ENCODE assay signal across 25 cellular contexts in genomic region chr19:11252665-11253355, GRCh38. TPM values are rescaled to one million over a fixed set of nuclear protein-coding genes. Genes with fewer than 3 reads are reported as not detected.
A peak's percentile ranks its signal among the peaks of the same experiment; 100 is the strongest.
DNase-seq lines count a peak whose midpoint lies in the region; ATAC-seq, FAIRE-seq and TF ChIP-seq lines count a peak whose summit lies in the region.
"Had no signal": no experiment of that assay in that cellular context is flagged by ENCODE, and none has a peak within 500 bp of the region (broad histone marks: within the 10 kb centered on the region; RNA-seq: fewer than 3 reads in every experiment).

No MANE protein-coding gene starts in this region.

- peaks cover 3% of the 10 kb centered on the region for H3K4me1 Mint-ChIP-seq in astrocyte (ENCODE audit: low read depth, unreplicated experiment)
- H3K4me1 Mint-ChIP-seq: activated naive CD8-positive, alpha-beta T cell treated with anti-CD3 and anti-CD28 coated beads, Interleukin-2, amount 50 U/mL, for 24 hours; CD4-positive, CD25-positive, alpha-beta regulatory T cell had no signal

- H4K8ac ChIP-seq in neuronal stem cell (ENCODE audit: low read depth, low read length): no peak overlapping the region

- H3K9ac ChIP-seq in astrocyte (ENCODE audit: low read length): no peak overlapping the region
- H3K9ac ChIP-seq in neuronal stem cell (ENCODE audit: low read depth, low read length, poor library complexity): no peak overlapping the region
- H3K9ac ChIP-seq: SK-N-SH had no signal

- H3K79me2 ChIP-seq in astrocyte (ENCODE audit: insufficient read depth, low read length): no peaks in the 10 kb centered on the region

- no peak overlapping the region for H2BK120ac ChIP-seq in neuronal stem cell (ENCODE audit: low read depth, low read length)

- H3K9me3 Mint-ChIP-seq in astrocyte (ENCODE audit: unreplicated experiment): no peaks in the 10 kb centered on the region
- H3K9me3 Mint-ChIP-seq: activated naive CD8-positive, alpha-beta T cell treated with anti-CD3 and anti-CD28 coated beads, Interleukin-2, amount 50 U/mL, for 24 hours; brain; CD4-positive, CD25-positive, alpha-beta regulatory T cell; H9; T-helper 2 cell treated with Interferon-gamma antibody and Interleukin-4, amounts not matched to agents 5 μg/mL and 100 μg/mL, for 36 hours had no signal

- no peak for ATAC-seq in HG02588 (IDR thresholded peaks at IDR 0.05; ENCODE audit: unreplicated experiment)
- ATAC-seq: activated naive CD8-positive, alpha-beta T cell treated with anti-CD3 and anti-CD28 coated beads, Interleukin-2, amount 50 U/mL, for 24 hours; left colon had no signal

- H4K91ac ChIP-seq in neuronal stem cell (ENCODE audit: low read depth, low read length, poor library complexity): no peak overlapping the region

- peak overlapping the region; percentile 53 for H2BK5ac ChIP-seq in neuronal stem cell (ENCODE audit: low read length)

- peaks cover 1% of the 10 kb centered on the region for H3K36me3 ChIP-seq in astrocyte (ENCODE audit: insufficient read depth, low read length)
- peaks cover 17% of the 10 kb centered on the region for H3K36me3 ChIP-seq in right atrium auricular region
- peaks cover 9 to 49% of the 10 kb centered on the region in 2 donors for H3K36me3 ChIP-seq in neuronal stem cell (replicated peaks in 1 of 2; ENCODE audit: control insufficient read depth in 2 of 2, insufficient read depth in 2 of 2, low read length in 2 of 2)
- peaks cover 36 to 39% of the 10 kb centered on the region in 2 donors for H3K36me3 ChIP-seq in thyroid gland

- intact Hi-C loops in thyroid gland (cut with DNase I): no loop called here

- H3K36me3 Mint-ChIP-seq in astrocyte (ENCODE audit: low read depth, unreplicated experiment): peaks cover 21% of the 10 kb centered on the region
- H3K36me3 Mint-ChIP-seq: CD4-positive, CD25-positive, alpha-beta regulatory T cell had no signal

- TF ChIP-seq POLR2A in thyroid gland (IDR thresholded peaks at IDR 0.05): no peak

- H3K4me3 ChIP-seq in astrocyte (ENCODE audit: insufficient read depth, low read depth, low read length): no peak overlapping the region
- no peak overlapping the region for H3K4me3 ChIP-seq in right atrium auricular region
- no peak overlapping the region for H3K4me3 ChIP-seq in neuronal stem cell (ENCODE audit: low read length in 2 of 2)
- H3K4me3 ChIP-seq in thyroid gland (replicated peaks in 1 of 3): no peak overlapping the region

- no peak overlapping the region for H3K4ac ChIP-seq in neuronal stem cell (ENCODE audit: low read length)

- H3K18ac ChIP-seq in neuronal stem cell (ENCODE audit: low read length): no peak overlapping the region

- H2BK15ac ChIP-seq in neuronal stem cell (ENCODE audit: low read length): no peak overlapping the region

- H2AK5ac ChIP-seq in neuronal stem cell (ENCODE audit: low read depth, low read length): no peak overlapping the region

- no CpG with 5 or more reads among the region's 19 CpGs for WGBS in neuronal stem cell (ENCODE audit: extremely low coverage in 2 of 2, insufficient read length in 2 of 2, insufficient replicate concordance in 1 of 2), 2 donors
- WGBS in thyroid gland, 2 donors: 69 to 83% methylated on average over 13 to 19 of the region's 19 CpGs

- H3K27ac ChIP-seq in astrocyte (ENCODE audit: low read depth, low read length) (no peak overlapping the region), right atrium auricular region (peak overlapping the region; percentile 62 to 68), neuronal stem cell (replicated peaks; ENCODE audit: low read length) (no peak overlapping the region), thyroid gland (peak overlapping the region; percentile 54 to 73 (median 65))
- H3K27ac ChIP-seq: WERI-Rb-1 had no signal

- H3K4me2 ChIP-seq in astrocyte (ENCODE audit: low read length) (no peak overlapping the region), neuronal stem cell (ENCODE audit: insufficient read depth, low read length, poor library complexity, severe bottlenecking) (no peak overlapping the region)
- H3K4me2 ChIP-seq: SK-N-SH had no signal

- DNase-seq in astrocyte (ENCODE audit: low read depth) (no peak), right atrium auricular region (ENCODE audit: low spot score) (no peak), neuronal stem cell (ENCODE audit: low spot score) (no peak), thyroid gland (no peak), NCI-H82 treated with DMSO at 0.1 percent for 48 hours (lab: John Stamatoyannopoulos, UW; ENCODE audit: unreplicated experiment) (no peak)
- DNase-seq in activated CD4-positive, alpha-beta T cell treated with anti-CD3 and anti-CD28 coated beads, Interleukin-2, amount 50 U/mL, for 1 hour: no peak
- DNase-seq: activated CD8-positive, alpha-beta memory T cell treated with anti-CD3 and anti-CD28 coated beads, Interleukin-2, amount 50 U/mL, for 4 hours; activated effector memory CD4-positive, alpha-beta T cell treated with Interleukin-2 at 50 U/mL for 16 hours; activated naive CD8-positive, alpha-beta T cell treated with anti-CD3 and anti-CD28 coated beads, Interleukin-2, amount 50 U/mL, for 24 hours; CD4-positive, CD25-positive, alpha-beta regulatory T cell; H9; KG1; left colon; NCI-H1694; NCI-H2171 treated with DMSO at 0.1 percent for 48 hours; NCI-H526; SK-N-SH; WERI-Rb-1 had no signal

- FAIRE-seq in astrocyte (lab: Jason Lieb, UNC): no peak
- FAIRE-seq: colon, G401.6 had no signal

- no peaks in the 10 kb centered on the region for H3K27me3 ChIP-seq in astrocyte (ENCODE audit: insufficient read depth, low read length)
- H3K27me3 ChIP-seq in right atrium auricular region: no peaks in the 10 kb centered on the region
- H3K27me3 ChIP-seq in neuronal stem cell (ENCODE audit: control insufficient read depth in 3 of 3, insufficient read depth in 3 of 3, low read depth in 1 of 3, low read length in 3 of 3): no peaks in the 10 kb centered on the region
- no peaks in the 10 kb centered on the region for H3K27me3 ChIP-seq in thyroid gland

- TF ChIP-seq CTCF in astrocyte (IDR thresholded peaks at IDR 0.05; ENCODE audit: insufficient read depth, low read depth, low read length) (no peak), right atrium auricular region (IDR thresholded peaks at IDR 0.05) (no peak), thyroid gland (IDR thresholded peaks at IDR 0.05) (no peak)

- H3K79me1 ChIP-seq in neuronal stem cell (ENCODE audit: low read depth, low read length): no peaks in the 10 kb centered on the region

- H3K27ac Mint-ChIP-seq in astrocyte (ENCODE audit: unreplicated experiment): peak overlapping the region; percentile 66
- H3K27ac Mint-ChIP-seq: activated naive CD8-positive, alpha-beta T cell treated with anti-CD3 and anti-CD28 coated beads, Interleukin-2, amount 50 U/mL, for 24 hours; brain; T-helper 2 cell treated with Interferon-gamma antibody and Interleukin-4, amounts not matched to agents 5 μg/mL and 100 μg/mL, for 36 hours had no signal

- no peak overlapping the region for H3K14ac ChIP-seq in neuronal stem cell (ENCODE audit: low read length)

- H3K9me3 ChIP-seq in astrocyte (ENCODE audit: insufficient read depth, low read depth, low read length) (no peaks in the 10 kb centered on the region), right atrium auricular region (no peaks in the 10 kb centered on the region), neuronal stem cell (replicated peaks in 1 of 2; ENCODE audit: control insufficient read depth in 2 of 2, insufficient read depth in 1 of 2, low read depth in 1 of 2, low read length in 2 of 2) (no peaks in the 10 kb centered on the region), thyroid gland (no peaks in the 10 kb centered on the region)
- H3K9me3 ChIP-seq: SK-N-SH had no signal

- H4K20me1 ChIP-seq in astrocyte (ENCODE audit: insufficient read depth, low read length): peaks cover 6% of the 10 kb centered on the region

- no peak overlapping the region for H3K23ac ChIP-seq in neuronal stem cell (ENCODE audit: low read depth, low read length, poor library complexity)

- no peak overlapping the region for H3K4me3 Mint-ChIP-seq in astrocyte (ENCODE audit: unreplicated experiment)
- H3K4me3 Mint-ChIP-seq: activated naive CD8-positive, alpha-beta T cell treated with anti-CD3 and anti-CD28 coated beads, Interleukin-2, amount 50 U/mL, for 24 hours; brain; CD4-positive, CD25-positive, alpha-beta regulatory T cell; H9; T-helper 2 cell treated with Interferon-gamma antibody and Interleukin-4, amounts not matched to agents 5 μg/mL and 100 μg/mL, for 36 hours had no signal

- no peak overlapping the region for H2BK12ac ChIP-seq in neuronal stem cell (ENCODE audit: low read length)

- no peak overlapping the region for H2AFZ ChIP-seq in astrocyte (ENCODE audit: low read depth, low read length)
- H2AFZ ChIP-seq in neuronal stem cell (ENCODE audit: low read length): no peak overlapping the region

- no peaks in the 10 kb centered on the region for H3K27me3 Mint-ChIP-seq in astrocyte (ENCODE audit: low read depth, unreplicated experiment)
- H3K27me3 Mint-ChIP-seq: activated naive CD8-positive, alpha-beta T cell treated with anti-CD3 and anti-CD28 coated beads, Interleukin-2, amount 50 U/mL, for 24 hours; brain; CD4-positive, CD25-positive, alpha-beta regulatory T cell had no signal

- H3K4me1 ChIP-seq in astrocyte (ENCODE audit: insufficient read depth, low read length): no peaks in the 10 kb centered on the region
- peaks cover 0 to 39% of the 10 kb centered on the region in 2 donors for H3K4me1 ChIP-seq in right atrium auricular region
- H3K4me1 ChIP-seq in neuronal stem cell (ENCODE audit: control insufficient read depth in 2 of 2, insufficient read depth in 1 of 2, low read depth in 1 of 2, low read length in 2 of 2): peaks cover 0 to 3% of the 10 kb centered on the region in 2 donors
- H3K4me1 ChIP-seq in thyroid gland: peaks cover 0 to 20% of the 10 kb centered on the region in 2 donors

RNA-seq across cellular contexts. Expression of gene DOCK6, which starts 9.5 kb away (rescaled TPM):
- total RNA-seq in astrocyte (38.3 and 48.2 TPM in 2 replicates), right atrium auricular region (10 to 100 TPM; 12.7 to 49.4 TPM), thyroid gland (100 to 1,000 TPM in 1 of 4 donors, 10 to 100 TPM in 3; 41.4 to 156 (median 58.1) TPM)
- polyA plus RNA-seq in neuronal stem cell (2013, experiment 1 of 2): 17.4 TPM
- polyA plus RNA-seq in neuronal stem cell (2013, experiment 2 of 2): 16.5 TPM

RNA-seq across cellular contexts. Expression of gene ANGPTL8, which starts 13.4 kb away (rescaled TPM):
- total RNA-seq in astrocyte (not detected in 2 replicates), right atrium auricular region (1 to 10 TPM in 1 of 2 donors, not detected in 1; 1.3 TPM), thyroid gland (1 to 10 TPM in 1 of 4 donors, not detected in 3; 3.4 TPM)
- polyA plus RNA-seq in neuronal stem cell (2013, experiment 1 of 2): 0.43 TPM
- not detected for polyA plus RNA-seq in neuronal stem cell (2013, experiment 2 of 2)
- total RNA-seq: CD4-positive, CD25-positive, alpha-beta regulatory T cell; H9; left colon; RPMI7951; temporal lobe had no signal
- polyA plus RNA-seq: CD4-positive, CD25-positive, alpha-beta regulatory T cell had no signal

RNA-seq across cellular contexts. Expression of gene TSPAN16, which starts 43.1 kb away (rescaled TPM):
- not detected in 2 replicates for total RNA-seq in astrocyte
- not detected for total RNA-seq in right atrium auricular region
- not detected for polyA plus RNA-seq in neuronal stem cell (2013, experiment 1 of 2)
- not detected for polyA plus RNA-seq in neuronal stem cell (2013, experiment 2 of 2)
- under 1 TPM in 1 of 4 donors, not detected in 3; 0.54 TPM for total RNA-seq in thyroid gland
- total RNA-seq: CD4-positive, CD25-positive, alpha-beta regulatory T cell; H9; left colon; RPMI7951; temporal lobe had no signal
- polyA plus RNA-seq: CD4-positive, CD25-positive, alpha-beta regulatory T cell; SK-N-SH had no signal

RNA-seq across cellular contexts. Expression of gene KANK2, which starts 55.5 kb away (rescaled TPM):
- total RNA-seq in astrocyte (50.3 and 55.2 TPM in 2 replicates), right atrium auricular region (100 to 1,000 TPM; 445 to 622 TPM), thyroid gland (100 to 1,000 TPM; 177 to 241 (median 222) TPM)
- 19.8 TPM for polyA plus RNA-seq in neuronal stem cell (2013, experiment 1 of 2)
- polyA plus RNA-seq in neuronal stem cell (2013, experiment 2 of 2): 19.2 TPM

Comparison
In these comparisons a context has a peak if more than half of its experiments do, and no peak if none do; other contexts are left out.
1. H3K27ac ChIP-seq: peak in right atrium auricular region (2 of 2) and thyroid gland (3 of 3); none in astrocyte (single experiment) and neuronal stem cell (single experiment).